In the genomic region with DNA sequence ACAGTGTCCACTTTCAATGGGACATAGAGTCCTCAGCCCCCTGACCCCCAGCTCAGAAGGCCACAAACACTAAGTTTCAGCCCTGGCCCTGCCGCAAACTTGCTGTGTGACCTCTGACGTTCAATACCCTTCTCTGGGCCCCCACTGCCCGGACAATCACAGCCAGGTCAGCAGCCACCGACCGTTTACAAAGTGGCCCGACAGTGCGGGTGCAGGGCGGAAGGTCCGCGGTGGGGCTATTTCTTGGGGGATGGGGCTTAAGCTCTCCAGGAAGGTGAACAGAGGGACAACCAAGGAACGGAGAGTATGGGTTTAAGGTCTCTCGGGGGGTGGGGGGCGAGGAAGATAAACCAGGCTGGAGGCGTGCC, we compare ENCODE assay signal across 8 cellular contexts. TPM values are rescaled to one million over a fixed set of nuclear protein-coding genes. Genes with fewer than 3 reads are reported as not detected.
A peak's percentile ranks its signal among the peaks of the same experiment; 100 is the strongest.
DNase-seq lines count a peak whose midpoint lies in the region; ATAC-seq and TF ChIP-seq lines count a peak whose summit lies in the region.

No MANE protein-coding gene starts in this region.

- H3K36me3 Mint-ChIP-seq in T-helper 1 cell treated with Interleukin-12 subunit alpha and Interleukin-12 subunit beta and Interleukin-4 antibody, amounts not matched to agents 30 μg/mL and 1 μg/mL, for 36 hours (ENCODE audit: low read depth): peaks cover 14% of the 10 kb centered on the region

- TF ChIP-seq CTCF in GM12865 (IDR thresholded peaks at IDR 0.05; ENCODE audit: insufficient read depth, low read depth, low read length, missing control alignments): no peak
- no peak for TF ChIP-seq CTCF in fibroblast of the aortic adventitia (IDR thresholded peaks at IDR 0.05; ENCODE audit: insufficient read depth, low read length)
- TF ChIP-seq CTCF in retinal pigment epithelial cell (conservative IDR thresholded peaks at IDR 0.05; ENCODE audit: low read depth, low read length): no peak

- H3K27me3 Mint-ChIP-seq in T-helper 1 cell treated with Interleukin-12 subunit alpha and Interleukin-12 subunit beta and Interleukin-4 antibody, amounts not matched to agents 30 μg/mL and 1 μg/mL, for 36 hours (ENCODE audit: low read depth): peaks cover 17% of the 10 kb centered on the region

- no peaks in the 10 kb centered on the region for H3K9me3 Mint-ChIP-seq in T-helper 1 cell treated with Interleukin-12 subunit alpha and Interleukin-12 subunit beta and Interleukin-4 antibody, amounts not matched to agents 30 μg/mL and 1 μg/mL, for 36 hours

- ATAC-seq in GM18909 (IDR thresholded peaks at IDR 0.05; ENCODE audit: poor library complexity, unreplicated experiment) (no peak), GM19023 (IDR thresholded peaks at IDR 0.05; ENCODE audit: unreplicated experiment) (no peak)

- H3K4me3 Mint-ChIP-seq in T-helper 1 cell treated with Interleukin-12 subunit alpha and Interleukin-12 subunit beta and Interleukin-4 antibody, amounts not matched to agents 30 μg/mL and 1 μg/mL, for 36 hours: peak overlapping the region; percentile 97

- peak overlapping the region; percentile 96 for H3K27ac Mint-ChIP-seq in T-helper 1 cell treated with Interleukin-12 subunit alpha and Interleukin-12 subunit beta and Interleukin-4 antibody, amounts not matched to agents 30 μg/mL and 1 μg/mL, for 36 hours

- DNase-seq in GM12865 (ENCODE audit: low read depth): no peak
- DNase-seq in fibroblast of the aortic adventitia (ENCODE audit: low read depth): no peak
- no peak for DNase-seq in retinal pigment epithelial cell (ENCODE audit: low read depth)
- no peak for DNase-seq in SW480 (ENCODE audit: low spot score)
- DNase-seq in HuH-7.5 (ENCODE audit: low spot score): no peak

- H3K4me1 Mint-ChIP-seq in T-helper 1 cell treated with Interleukin-12 subunit alpha and Interleukin-12 subunit beta and Interleukin-4 antibody, amounts not matched to agents 30 μg/mL and 1 μg/mL, for 36 hours (ENCODE audit: low read depth): peaks cover 24% of the 10 kb centered on the region

- H3K4me3 ChIP-seq in GM12865 (ENCODE audit: low read depth, low read length) (peak overlapping the region; percentile 98), fibroblast of the aortic adventitia (ENCODE audit: low read depth, low read length) (peak overlapping the region; percentile 99), retinal pigment epithelial cell (ENCODE audit: low read length) (peak overlapping the region; percentile 95)

RNA-seq across cellular contexts. Expression of gene SMIM7, which starts 0.5 kb away (rescaled TPM):
- total RNA-seq in fibroblast of the aortic adventitia (ENCODE audit: low replicate concordance): 85.2 and 122 TPM in 2 replicates

RNA-seq across cellular contexts. Expression of gene TMEM38A, which starts 1.5 kb away (rescaled TPM):
- 1.4 and 3.3 TPM in 2 replicates for total RNA-seq in fibroblast of the aortic adventitia (ENCODE audit: low replicate concordance)

RNA-seq across cellular contexts. Expression of gene MED26, which starts 31.4 kb away (rescaled TPM):
- 4.2 and 7.1 TPM in 2 replicates for total RNA-seq in fibroblast of the aortic adventitia (ENCODE audit: low replicate concordance)
